20 cellular contexts compared by ENCODE assay signal in the genomic region with DNA sequence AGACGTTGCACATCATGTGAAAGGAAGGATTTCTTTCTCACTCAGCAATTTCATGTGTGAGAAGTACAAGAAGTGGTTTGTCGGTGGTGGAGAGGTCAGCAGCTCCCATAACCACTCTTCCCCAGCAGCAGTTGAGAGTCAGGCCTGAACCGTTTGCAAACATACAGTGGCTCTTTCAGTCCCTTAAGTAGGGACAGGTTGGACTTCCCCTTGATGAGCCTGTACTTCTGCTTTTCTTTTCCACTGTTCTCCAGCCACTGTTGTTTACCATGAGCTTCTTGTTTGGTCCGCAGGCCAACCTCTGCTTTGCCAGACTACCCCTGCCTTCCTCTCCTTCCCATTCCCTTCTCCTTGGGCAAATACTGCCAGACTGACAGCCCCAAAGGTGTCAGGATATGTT.
"Had no signal": no experiment of that assay in that cellular context is flagged by ENCODE, and none has a peak within 500 bp of the region (broad histone marks: within the 10 kb centered on the region; RNA-seq: fewer than 3 reads in every experiment).

No MANE protein-coding gene starts in this region.

- DNase-seq: activated CD4-positive, CD25-positive, alpha-beta regulatory T cell treated with anti-CD3 and anti-CD28 coated beads, Interleukin-2, amount 50 U/mL, for 72 hours; activated naive CD4-positive, alpha-beta T cell treated with Interleukin-2 at 50 U/mL for 16 hours; activated T-cell treated with anti-CD3 and anti-CD28 coated beads for 4 hours; anterior cingulate cortex; brain microvascular endothelial cell; cortex of kidney; effector CD4-positive, alpha-beta T cell; hypothalamus; kidney glomerular epithelial cell; left ventricle myocardium superior; mesendoderm; natural killer cell; sigmoid colon; spleen; stimulated activated naive CD8-positive, alpha-beta T cell treated with anti-CD3 and anti-CD28 coated beads, Interleukin-15, amount 100 ng/mL, for 72 hours; testis; upper lobe of left lung had no signal

- H3K4me3 ChIP-seq: esophagus muscularis mucosa, sigmoid colon, spleen, testis, upper lobe of left lung had no signal

- H3K27ac ChIP-seq: brain microvascular endothelial cell, esophagus muscularis mucosa, neutrophil, parathyroid adenoma, sigmoid colon, spleen, testis, upper lobe of left lung had no signal

- ATAC-seq: left ventricle myocardium superior; natural killer cell; stimulated activated naive CD8-positive, alpha-beta T cell treated with anti-CD3 and anti-CD28 coated beads, Interleukin-15, amount 100 ng/mL, for 72 hours had no signal

- H3K36me3 ChIP-seq: brain microvascular endothelial cell, esophagus muscularis mucosa, neutrophil, sigmoid colon, spleen, upper lobe of left lung had no signal

- H3K9me3 ChIP-seq: neutrophil, sigmoid colon, testis, upper lobe of left lung had no signal

- H3K4me1 ChIP-seq: esophagus muscularis mucosa, parathyroid adenoma, sigmoid colon, spleen, testis, upper lobe of left lung had no signal

- H3K79me2 ChIP-seq: parathyroid adenoma had no signal

- H2AFZ ChIP-seq: parathyroid adenoma had no signal

- H3K27me3 ChIP-seq: brain microvascular endothelial cell, esophagus muscularis mucosa, neutrophil, sigmoid colon, spleen, testis, upper lobe of left lung had no signal
